ENCODE assay signal across 10 cellular contexts in genomic region chr19:2603320-2603719, GRCh38.
A peak's percentile ranks its signal among the peaks of the same experiment; 100 is the strongest.
DNase-seq lines count a peak whose midpoint lies in the region; ATAC-seq and TF ChIP-seq lines count a peak whose summit lies in the region.
"Had no signal": no experiment of that assay in that cellular context is flagged by ENCODE, and none has a peak within 500 bp of the region (broad histone marks: within the 10 kb centered on the region; RNA-seq: fewer than 3 reads in every experiment).

No MANE protein-coding gene starts in this region.

- peak overlapping the region; percentile 81 for H3K9ac ChIP-seq in adipocyte (ENCODE audit: low read length)

- no peaks in the 10 kb centered on the region for H3K27me3 ChIP-seq in adipocyte (replicated peaks; ENCODE audit: control insufficient read depth, insufficient read depth, low read length)
- no peaks in the 10 kb centered on the region for H3K27me3 ChIP-seq in prostate gland (replicated peaks; ENCODE audit: insufficient read depth)

- H3K27ac ChIP-seq in C4-2B (peak overlapping the region; percentile 55), prostate gland (peak overlapping the region; percentile 73 to 83)

- intact Hi-C loops in Right ventricle myocardium inferior (cut with DNase I): loop anchor here (2.0 kb wide), 1 partner anchor 63 kb away; no protein-coding TSS in a partner anchor
- intact Hi-C loops in prostate gland (cut with DNase I): no loop called here

- TF ChIP-seq POLR2A in prostate gland (IDR thresholded peaks at IDR 0.05): no peak

- peak; percentile 65 for ATAC-seq in Right ventricle myocardium inferior

- H3K9me3 ChIP-seq in adipocyte (ENCODE audit: control insufficient read depth, low read length): no peaks in the 10 kb centered on the region
- H3K9me3 ChIP-seq in prostate gland: no peaks in the 10 kb centered on the region

- TF ChIP-seq CTCF in C4-2B (conservative IDR thresholded peaks at IDR 0.05) (no peak), prostate gland (IDR thresholded peaks at IDR 0.05) (no peak)

- DNase-seq in adipocyte (ENCODE audit: low read depth) (peak; percentile 84), Right ventricle myocardium inferior (ENCODE audit: missing footprints) (peak; percentile 81), prostate gland (ENCODE audit: low spot score) (no peak), activated gamma-delta T cell (lab: John Stamatoyannopoulos, UW) (no peak), H4 (ENCODE audit: low spot score) (no peak), globus pallidus (ENCODE audit: low spot score) (no peak)
- no peak for DNase-seq in activated effector memory CD4-positive, alpha-beta T cell treated with anti-CD3 and anti-CD28 coated beads, Interleukin-2, amount 50 U/mL, for 16 hours
- DNase-seq: NCI-H1092, T1000 had no signal

- H3K4me3 ChIP-seq in adipocyte (ENCODE audit: low read length) (peak overlapping the region; percentile 69), prostate gland (no peak overlapping the region)

- H3K4me1 ChIP-seq in adipocyte (ENCODE audit: control insufficient read depth, insufficient read depth, low read length): peaks cover 21% of the 10 kb centered on the region
- no peaks in the 10 kb centered on the region for H3K4me1 ChIP-seq in prostate gland (replicated peaks)

- no peaks in the 10 kb centered on the region for H3K36me3 ChIP-seq in adipocyte (ENCODE audit: control insufficient read depth, insufficient read depth, low read length, severe bottlenecking)
- no peaks in the 10 kb centered on the region for H3K36me3 ChIP-seq in prostate gland

- 43% methylated on average over 13 of the region's 17 CpGs for WGBS in prostate gland

Comparison
In these comparisons a context has a peak if more than half of its experiments do, and no peak if none do; other contexts are left out.
1. DNase-seq: peak in adipocyte (single experiment) and Right ventricle myocardium inferior (single experiment); none in prostate gland (single experiment), activated gamma-delta T cell (single experiment), H4 (single experiment), globus pallidus (single experiment) and activated effector memory CD4-positive, alpha-beta T cell treated with anti-CD3 and anti-CD28 coated beads, Interleukin-2, amount 50 U/mL, for 16 hours (single experiment).